Comparison of ENCODE assay signal across 8 cellular contexts in genomic region chr11:133163463-133164419, GRCh38.
DNase-seq lines count a peak whose midpoint lies in the region; ATAC-seq and TF ChIP-seq lines count a peak whose summit lies in the region.

No MANE protein-coding gene starts in this region.

- no peaks in the 10 kb centered on the region for H3K9me3 Mint-ChIP-seq in T-cell

- no peak overlapping the region for H3K4me3 Mint-ChIP-seq in T-cell

- intact Hi-C loops in prostate gland (cut with DNase I) = no loop called here

- no peak overlapping the region for H3K27ac ChIP-seq in RWPE1
- no peak overlapping the region for H3K27ac ChIP-seq in prostate gland

- H3K4me1 ChIP-seq in prostate gland (replicated peaks) = no peaks in the 10 kb centered on the region

- ATAC-seq in T-cell (replicated peaks in 1 of 4) (no peak), HG02571 (IDR thresholded peaks at IDR 0.05; ENCODE audit: unreplicated experiment) (no peak)

- peak; percentile 54 for DNase-seq in D341Med (ENCODE audit: low spot score)
- peak; percentile 11 for DNase-seq in GM19240 (ENCODE audit: insufficient read length, low spot score)
- DNase-seq in HuH-7 (ENCODE audit: low spot score) = peak; percentile 10
- no peak for DNase-seq in RWPE1 (ENCODE audit: low spot score)
- peak; percentile 2 for DNase-seq in fibroblast of villous mesenchyme (ENCODE audit: low read depth)
- DNase-seq in prostate gland (ENCODE audit: low spot score) = peak; percentile 20
- DNase-seq in T-cell = no peak

- H3K27ac Mint-ChIP-seq in T-cell = no peak overlapping the region

- TF ChIP-seq CTCF in RWPE1 (conservative IDR thresholded peaks at IDR 0.05; ENCODE audit: low read depth) (peak; percentile 39), fibroblast of villous mesenchyme (IDR thresholded peaks at IDR 0.05; ENCODE audit: insufficient read depth, low read depth, low read length) (peak; percentile 17), prostate gland (IDR thresholded peaks at IDR 0.05) (peak; percentile 30 to 57 (median 56))

- H3K27me3 ChIP-seq in prostate gland (replicated peaks; ENCODE audit: insufficient read depth) = no peaks in the 10 kb centered on the region

- WGBS in prostate gland = 43% methylated on average over 12 of the region's 12 CpGs

- H3K27me3 Mint-ChIP-seq in T-cell = peaks cover 3 to 10% of the 10 kb centered on the region in 2 donors

- H3K9me3 ChIP-seq in prostate gland = no peaks in the 10 kb centered on the region

- no peaks in the 10 kb centered on the region for H3K36me3 Mint-ChIP-seq in T-cell

- no peak for TF ChIP-seq POLR2A in prostate gland (IDR thresholded peaks at IDR 0.05)

- CTCF ChIA-PET in RWPE1 (lab: Yijun Ruan, JAX) (no interaction called here), T-cell (lab: Charles Lee) (no interaction called here)

- POLR2A ChIA-PET in RWPE1 (lab: Yijun Ruan, JAX; ENCODE audit: low non-redundant PET) = no interaction called here
- POLR2A ChIA-PET in T-cell (lab: Charles Lee) = no interaction called here

- no peaks in the 10 kb centered on the region for H3K4me1 Mint-ChIP-seq in T-cell

- no peaks in the 10 kb centered on the region for H3K36me3 ChIP-seq in prostate gland

- no peak overlapping the region for H3K4me3 ChIP-seq in fibroblast of villous mesenchyme (ENCODE audit: low read depth, low read length)
- no peak overlapping the region for H3K4me3 ChIP-seq in prostate gland

Comparison
In these comparisons a context has a peak if more than half of its experiments do, and no peak if none do; other contexts are left out.
1. DNase-seq: peak in D341Med (single experiment), GM19240 (single experiment), HuH-7 (single experiment), fibroblast of villous mesenchyme (single experiment) and prostate gland (single experiment); none in RWPE1 (single experiment) and T-cell (0 of 34).
2. Peak in every context shown above with its lines, with median percentiles within 50 percentile points of each other: CTCF ChIP-seq.